ENCODE assay signal across 8 cellular contexts in the genomic region with DNA sequence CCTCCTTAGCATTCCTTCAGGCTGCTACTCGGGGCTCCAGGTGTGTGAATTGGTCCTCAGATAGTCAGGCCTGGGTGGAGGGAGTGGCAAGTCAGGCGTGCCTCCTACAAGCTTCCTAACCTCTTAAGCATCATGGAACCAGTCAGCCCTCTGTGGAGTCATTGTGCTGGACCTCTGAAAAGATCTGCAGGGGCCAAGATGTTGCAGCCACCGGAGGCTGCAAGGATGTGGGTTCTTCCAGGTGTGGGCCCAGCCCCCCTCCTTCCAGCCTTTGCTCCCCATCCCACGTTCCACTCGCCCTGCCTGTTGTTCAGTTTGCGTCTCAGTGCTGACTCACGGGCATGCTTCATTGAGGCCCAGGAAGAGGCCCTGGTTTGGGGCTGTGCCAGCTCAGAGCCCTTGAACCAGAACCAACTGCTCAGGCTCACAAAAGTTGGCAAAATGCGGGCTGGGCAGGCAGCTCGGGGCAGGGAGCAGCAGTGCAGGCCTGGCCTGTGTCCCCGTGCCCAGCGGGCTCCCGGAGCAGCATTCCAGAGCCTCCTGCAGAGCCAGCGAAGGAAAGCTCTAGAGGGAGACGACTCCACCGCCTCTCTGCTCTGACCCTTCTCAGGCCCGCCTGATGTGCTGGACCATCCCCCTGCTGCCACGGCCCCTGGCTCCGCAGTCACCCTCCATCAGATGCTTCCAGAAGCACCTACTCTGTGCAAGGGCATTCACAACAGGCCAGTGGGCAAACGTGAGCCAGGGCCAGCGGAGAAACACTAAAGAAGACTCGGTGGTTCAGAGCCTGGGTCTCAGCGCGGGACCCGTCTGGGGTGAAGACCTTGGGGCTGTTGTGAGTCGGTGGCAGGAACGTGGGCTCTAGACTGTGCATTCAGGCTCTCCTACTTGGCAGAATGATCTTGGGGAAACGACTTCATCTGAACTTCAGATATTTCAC. TPM values are rescaled to one million over a fixed set of nuclear protein-coding genes. Genes with fewer than 3 reads are reported as not detected.
DNase-seq lines count a peak whose midpoint lies in the region; ATAC-seq and FAIRE-seq lines count a peak whose summit lies in the region.

No MANE protein-coding gene starts in this region.

- H3K9me3 ChIP-seq in right cardiac atrium (ENCODE audit: control insufficient read depth, low read length): no peaks in the 10 kb centered on the region
- no peaks in the 10 kb centered on the region for H3K9me3 ChIP-seq in small intestine (ENCODE audit: control insufficient read depth, low read depth)

- H3K4me1 ChIP-seq in right cardiac atrium (ENCODE audit: control insufficient read depth, insufficient read depth, low read length): peaks cover 12% of the 10 kb centered on the region
- H3K4me1 ChIP-seq in small intestine (ENCODE audit: control insufficient read depth in 2 of 2, insufficient read depth in 1 of 2, low read depth in 1 of 2, low read length in 1 of 2): peaks cover 4 to 5% of the 10 kb centered on the region in 2 donors

- ATAC-seq in right cardiac atrium (peak; percentile 12 to 38), HG03095 (IDR thresholded peaks at IDR 0.05; ENCODE audit: unreplicated experiment) (no peak)

- intact Hi-C loops in right cardiac atrium (cut with DNase I): no loop called here

- no peaks in the 10 kb centered on the region for H3K27me3 ChIP-seq in right cardiac atrium (ENCODE audit: control insufficient read depth, insufficient read depth)
- no peaks in the 10 kb centered on the region for H3K27me3 ChIP-seq in small intestine (ENCODE audit: control insufficient read depth in 2 of 2, insufficient read depth in 2 of 2, low read length in 2 of 2)

- H3K27ac ChIP-seq in right cardiac atrium (ENCODE audit: low read length): peak overlapping the region; percentile 76
- H3K27ac ChIP-seq in small intestine (ENCODE audit: low read depth in 1 of 2, low read length in 1 of 2): peak overlapping the region; percentile 47 to 48

- no peaks in the 10 kb centered on the region for H3K36me3 ChIP-seq in small intestine (ENCODE audit: control insufficient read depth in 2 of 2, insufficient read depth in 2 of 2, low read length in 2 of 2)

- 58% methylated on average over 27 of the region's 27 CpGs for WGBS in right cardiac atrium
- 38 to 61% (median 42%) methylated on average over 24 to 27 of the region's 27 CpGs for WGBS in small intestine, 3 donors

- H3K4me3 ChIP-seq in right cardiac atrium (ENCODE audit: low read length): no peak overlapping the region
- no peak overlapping the region for H3K4me3 ChIP-seq in small intestine (ENCODE audit: low read depth in 1 of 2, low read length in 2 of 2)

- FAIRE-seq in HTR-8/SVneo (lab: Jason Lieb, UNC) (peak; percentile 92), small intestine (lab: Jason Lieb, UNC) (no peak)

- DNase-seq in Daoy (ENCODE audit: low read depth): peak; percentile 94
- peak; percentile 91 for DNase-seq in HTR-8/SVneo (ENCODE audit: insufficient read length, low spot score)
- DNase-seq in T-helper 1 cell: peak in 4 of 5 donors; percentile 30 to 85 (median 42)
- DNase-seq in amygdala (lab: John Stamatoyannopoulos, UW): peak in 51 of 56 donors; percentile 27 to 88 (median 67)
- DNase-seq in right cardiac atrium: peak; percentile 78 to 89 (median 87)
- peak; percentile 85 for DNase-seq in small intestine
- no peak for DNase-seq in mesenteric fat pad (ENCODE audit: low spot score)

RNA-seq across cellular contexts. Expression of a gene that starts 7.5 kb away (rescaled TPM):
- total RNA-seq in Daoy (2014; rRNA removed; shearing (Covaris generic)): not detected in 2 replicates
- total RNA-seq in right cardiac atrium (10 to 100 TPM; 28.2 to 55.9 (median 39.5) TPM), mesenteric fat pad (10.2 TPM)
- polyA plus RNA-seq in right cardiac atrium (56.5 TPM), small intestine (10 to 100 TPM in 2 of 3 donors, 1 to 10 TPM in 1; 8.9 to 33.8 (median 30.0) TPM)

RNA-seq across cellular contexts. Expression of a gene that starts 39.3 kb away (rescaled TPM):
- 8.9 and 10.2 TPM in 2 replicates for total RNA-seq in Daoy (2014; rRNA removed; shearing (Covaris generic))
- 10 to 100 TPM in 1 of 4 donors, 1 to 10 TPM in 3; 6.4 to 11.2 (median 9.1) TPM for total RNA-seq in right cardiac atrium
- 3.8 TPM for polyA plus RNA-seq in right cardiac atrium
- 1 to 10 TPM; 2.2 to 3.3 (median 2.2) TPM for polyA plus RNA-seq in small intestine
- total RNA-seq in mesenteric fat pad: 6.2 TPM

Comparison
In these comparisons a context has a peak if more than half of its experiments do, and no peak if none do; other contexts are left out.
1. RNA of a gene that starts 7.5 kb away (total RNA-seq): 28.2 to 55.9 TPM in right cardiac atrium and 10.2 TPM in mesenteric fat pad (single experiment); not detected in Daoy; every median in the first group is over 10 times any median in the second.